In the genomic region with DNA sequence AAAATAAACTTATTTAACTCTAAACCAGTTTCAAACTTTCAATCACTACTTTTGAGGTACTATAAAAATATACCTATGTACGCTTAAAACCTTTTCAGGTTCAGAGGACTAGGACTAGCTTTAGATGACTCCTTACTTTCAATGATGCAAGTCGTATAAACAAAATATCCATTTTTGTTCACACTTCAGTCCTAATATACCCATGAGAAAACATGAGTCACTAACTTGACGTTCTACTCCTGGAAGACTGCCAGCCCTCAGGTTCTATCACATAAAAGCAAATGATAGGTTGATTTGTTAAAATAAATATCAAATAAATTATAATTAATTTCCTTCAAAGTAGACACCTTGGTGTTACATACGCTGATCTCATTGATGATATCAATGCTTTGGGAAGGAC, we compare ENCODE assay signal across 15 cellular contexts. TPM values are rescaled to one million over a fixed set of nuclear protein-coding genes. Genes with fewer than 3 reads are reported as not detected.
DNase-seq lines count a peak whose midpoint lies in the region; ATAC-seq, FAIRE-seq and TF ChIP-seq lines count a peak whose summit lies in the region.
"Had no signal": no experiment of that assay in that cellular context is flagged by ENCODE, and none has a peak within 500 bp of the region (broad histone marks: within the 10 kb centered on the region; RNA-seq: fewer than 3 reads in every experiment).

No MANE protein-coding gene starts in this region.

- POLR2A ChIA-PET in endothelial cell of umbilical vein (lab: Charles Lee), result no interaction called here

- TF ChIP-seq CTCF in endothelial cell of umbilical vein (IDR thresholded peaks at IDR 0.05; ENCODE audit: extremely low read depth in 1 of 2, insufficient read depth in 1 of 2, low read depth in 1 of 2, low read length in 2 of 2), result no peak
- TF ChIP-seq CTCF in GM23338 (conservative IDR thresholded peaks at IDR 0.05; ENCODE audit: low read depth in 2 of 2), result no peak
- no peak for TF ChIP-seq CTCF in lower leg skin (IDR thresholded peaks at IDR 0.05)

- H3K27me3 Mint-ChIP-seq in GM23338 (ENCODE audit: insufficient read depth, low read depth, poor library complexity), result no peaks in the 10 kb centered on the region
- H3K27me3 Mint-ChIP-seq in activated T-cell treated with anti-CD3 and anti-CD28 coated beads, Interleukin-2, amount 50 U/mL, for 4 hours (ENCODE audit: low read depth), result peaks cover 30% of the 10 kb centered on the region

- H3K36me3 Mint-ChIP-seq in GM23338 (ENCODE audit: low read depth), result no peaks in the 10 kb centered on the region
- H3K36me3 Mint-ChIP-seq in activated T-cell treated with anti-CD3 and anti-CD28 coated beads, Interleukin-2, amount 50 U/mL, for 4 hours (ENCODE audit: insufficient read depth), result no peaks in the 10 kb centered on the region
- H3K36me3 Mint-ChIP-seq: CD8-positive, alpha-beta memory T cell had no signal

- H2AFZ ChIP-seq in endothelial cell of umbilical vein (ENCODE audit: low read depth, low read length) (no peak overlapping the region), GM23338 (no peak overlapping the region)

- no peak overlapping the region for H3K4me3 Mint-ChIP-seq in GM23338
- H3K4me3 Mint-ChIP-seq in activated T-cell treated with anti-CD3 and anti-CD28 coated beads, Interleukin-2, amount 50 U/mL, for 4 hours, result no peak overlapping the region
- H3K4me3 Mint-ChIP-seq: CD8-positive, alpha-beta memory T cell; nephron had no signal

- H3K79me2 ChIP-seq in endothelial cell of umbilical vein (ENCODE audit: control insufficient read depth, insufficient read depth, low read length), result no peaks in the 10 kb centered on the region
- no peaks in the 10 kb centered on the region for H3K79me2 ChIP-seq in GM23338 (replicated peaks; ENCODE audit: insufficient read depth)

- WGBS in lower leg skin, 2 donors, result 44 to 50% methylated on average over 4 of the region's 4 CpGs

- DNase-seq in H4 (ENCODE audit: low spot score), result peak; percentile 72
- peak; percentile 70 for DNase-seq in NCI-H226
- peak; percentile 50 for DNase-seq in endothelial cell of umbilical vein (ENCODE audit: low read depth, low spot score)
- peak; percentile 20 for DNase-seq in myocyte (ENCODE audit: low read depth)
- no peak for DNase-seq in GM23338 (ENCODE audit: low spot score)
- DNase-seq in lower leg skin (ENCODE audit: low spot score in 2 of 2), result no peak
- no peak for DNase-seq in activated T-cell treated with anti-CD3 and anti-CD28 coated beads, Interleukin-2, amount 50 U/mL, for 4 hours
- DNase-seq: CD8-positive, alpha-beta memory T cell; cerebellar nuclear complex; foreskin melanocyte; NCI-H2029; T-helper 2 cell; thyroid gland had no signal

- H3K9me2 ChIP-seq in GM23338 (ENCODE audit: insufficient read depth), result no peaks in the 10 kb centered on the region

- TF ChIP-seq POLR2A in endothelial cell of umbilical vein (IDR thresholded peaks at IDR 0.05; ENCODE audit: low read depth, low read length) (no peak), lower leg skin (IDR thresholded peaks at IDR 0.05) (no peak)

- no peak for ATAC-seq in GM21717 (IDR thresholded peaks at IDR 0.05; ENCODE audit: unreplicated experiment)
- ATAC-seq in GM23338, result no peak
- ATAC-seq in activated T-cell treated with anti-CD3 and anti-CD28 coated beads, Interleukin-2, amount 50 U/mL, for 4 hours, result no peak

- intact Hi-C loops in endothelial cell of umbilical vein (cut with micrococcal nuclease), result no loop called here
- intact Hi-C loops in lower leg skin (cut with DNase I; ENCODE audit: low total_unique reads), result no loop called here

- no TSS peak for BruUV-seq in endothelial cell of umbilical vein (replicated peaks; lab: Mats Ljungman, UMichigan)

- H3K27me3 ChIP-seq in endothelial cell of umbilical vein (ENCODE audit: control insufficient read depth in 2 of 2, insufficient read depth in 2 of 2, low read length in 2 of 2) (peaks cover 3 to 4% of the 10 kb centered on the region in 2 experiments), GM23338 (ENCODE audit: insufficient read depth) (no peaks in the 10 kb centered on the region)
- H3K27me3 ChIP-seq: thyroid gland had no signal

- H3K36me3 ChIP-seq in endothelial cell of umbilical vein (ENCODE audit: control insufficient read depth in 2 of 2, extremely low read depth in 1 of 2, insufficient read depth in 2 of 2, low read length in 2 of 2) (no peaks in the 10 kb centered on the region), GM23338 (ENCODE audit: insufficient read depth) (no peaks in the 10 kb centered on the region)
- H3K36me3 ChIP-seq: thyroid gland had no signal

- H3F3A ChIP-seq in GM23338 (replicated peaks; ENCODE audit: low read depth), result no peaks in the 10 kb centered on the region

- no peaks in the 10 kb centered on the region for H4K20me1 ChIP-seq in endothelial cell of umbilical vein (replicated peaks; ENCODE audit: control insufficient read depth, extremely low read depth, insufficient read depth, low read length)
- no peaks in the 10 kb centered on the region for H4K20me1 ChIP-seq in GM23338 (replicated peaks; ENCODE audit: insufficient read depth)

- no peaks in the 10 kb centered on the region for H3K9me3 Mint-ChIP-seq in GM23338
- no peaks in the 10 kb centered on the region for H3K9me3 Mint-ChIP-seq in activated T-cell treated with anti-CD3 and anti-CD28 coated beads, Interleukin-2, amount 50 U/mL, for 4 hours
- H3K9me3 Mint-ChIP-seq: nephron had no signal

- FAIRE-seq in endothelial cell of umbilical vein (lab: Jason Lieb, UNC), result no peak

- no peaks in the 10 kb centered on the region for H3K9me1 ChIP-seq in endothelial cell of umbilical vein (replicated peaks; ENCODE audit: control insufficient read depth, extremely low read depth, insufficient read depth, low read length)

- no peak overlapping the region for H3K27ac Mint-ChIP-seq in GM23338
- H3K27ac Mint-ChIP-seq: CD8-positive, alpha-beta memory T cell had no signal

- no peak overlapping the region for H3K9ac ChIP-seq in endothelial cell of umbilical vein (replicated peaks; ENCODE audit: extremely low read depth, insufficient read depth, low read length)

- CTCF ChIA-PET in endothelial cell of umbilical vein (lab: Charles Lee), result interaction anchor here (0.7 to 2.5 kb wide), 5 partner anchors 11 to 191 kb away, joined by 3 to 17 read pairs (median 4); partner anchors contain the start of genes CLDN1 and P3H2

- H3K4me1 ChIP-seq in endothelial cell of umbilical vein (ENCODE audit: control insufficient read depth, extremely low read depth, insufficient read depth, low read length) (no peaks in the 10 kb centered on the region), GM23338 (ENCODE audit: insufficient read depth) (peaks cover 15% of the 10 kb centered on the region)
- H3K4me1 ChIP-seq: thyroid gland had no signal

- H3K4me1 Mint-ChIP-seq in GM23338, result peaks cover 23% of the 10 kb centered on the region
- H3K4me1 Mint-ChIP-seq in activated T-cell treated with anti-CD3 and anti-CD28 coated beads, Interleukin-2, amount 50 U/mL, for 4 hours (ENCODE audit: low read depth), result no peaks in the 10 kb centered on the region
- H3K4me1 Mint-ChIP-seq: CD8-positive, alpha-beta memory T cell had no signal

- H3K9me3 ChIP-seq in endothelial cell of umbilical vein (replicated peaks; ENCODE audit: control insufficient read depth, insufficient read depth, low read length), result no peaks in the 10 kb centered on the region
- H3K9me3 ChIP-seq: thyroid gland had no signal

- no peak overlapping the region for H3K4me2 ChIP-seq in endothelial cell of umbilical vein (ENCODE audit: insufficient read depth, low read length)
- no peak overlapping the region for H3K4me2 ChIP-seq in GM23338

- H3K27ac ChIP-seq in endothelial cell of umbilical vein (ENCODE audit: insufficient read depth, low read depth, low read length) (no peak overlapping the region), GM23338 (ENCODE audit: low read depth) (no peak overlapping the region)
- H3K27ac ChIP-seq: thyroid gland had no signal

- dilution Hi-C loops in endothelial cell of umbilical vein (cut with MboI; ENCODE audit: extremely low pct_ligation_motif_present, low sequenced_read_pairs), result no loop called here

- no peak overlapping the region for H3K4me3 ChIP-seq in endothelial cell of umbilical vein (replicated peaks in 1 of 3; ENCODE audit: insufficient read depth in 1 of 3, low read depth in 1 of 3, low read length in 3 of 3)
- H3K4me3 ChIP-seq in GM23338, result no peak overlapping the region
- H3K4me3 ChIP-seq in lower leg skin (ENCODE audit: low read depth, poor library complexity, severe bottlenecking), result no peak overlapping the region
- H3K4me3 ChIP-seq: thyroid gland had no signal

TF ChIP-seq in endothelial cell of umbilical vein, 7 proteins besides CTCF, POLR2A, EP300 and RAD21 (continues in another document):
- no peak for TF ChIP-seq GATA2 (IDR thresholded peaks at IDR 0.05; ENCODE audit: insufficient read depth, insufficient read length, low read depth, low read length)
- TF ChIP-seq MAX (IDR thresholded peaks at IDR 0.05; ENCODE audit: insufficient read depth, insufficient read length), result no peak

TF ChIP-seq in GM23338, 12 proteins besides CTCF, POLR2A, EP300 and RAD21 (continues in another document):
- TF ChIP-seq CREB1 (CRISPR knock-in tag; IDR thresholded peaks at IDR 0.05; ENCODE audit: low read depth) (no peak), EZH2 (IDR thresholded peaks at IDR 0.05; ENCODE audit: low read depth, unreplicated experiment) (no peak)

RNA-seq across cellular contexts. Expression of gene P3H2, which starts 10.6 kb away (rescaled TPM):
- total RNA-seq in H4 (2014; rRNA removed; shearing (Covaris generic)), result 22.7 and 28.7 TPM in 2 replicates
- total RNA-seq in endothelial cell of umbilical vein (4.8 and 6.6 TPM in 2 replicates), myocyte (24.2 and 54.8 TPM in 2 replicates), lower leg skin (10 to 100 TPM; 20.0 to 41.9 (median 35.6) TPM)
- polyA plus RNA-seq in endothelial cell of umbilical vein (5.8 and 6.8 TPM in 2 replicates), GM23338 (2016; fragmentation: Nextera tagmentation; extraction: Ambion mirVana) (7.2 and 8.2 TPM in 2 replicates)
- 5.3 and 5.8 TPM in 2 replicates for polyA plus RNA-seq in endothelial cell of umbilical vein (2011; cell fraction: cytosol; rRNA removed)
- 5.5 and 7.2 TPM in 2 replicates for polyA plus RNA-seq in endothelial cell of umbilical vein (2011; cell fraction: nucleus; rRNA removed)
- 17.3 and 21.4 TPM in 2 replicates for polyA plus RNA-seq in endothelial cell of umbilical vein (2012)
- polyA minus RNA-seq in endothelial cell of umbilical vein, result 6.3 and 8.3 TPM in 2 replicates
- not detected for polyA minus RNA-seq in endothelial cell of umbilical vein (2011; cell fraction: cytosol; rRNA and poly(A)+ RNA removed)
- 7.1 and 11.3 TPM in 2 replicates for polyA minus RNA-seq in endothelial cell of umbilical vein (2011; cell fraction: nucleus; rRNA and poly(A)+ RNA removed)
- polyA plus RNA-seq in myocyte (2012), result 10.2 TPM
- total RNA-seq in GM23338 (2014; rRNA removed; shearing (Covaris generic)), result 20.5 and 24.2 TPM in 2 replicates
- total RNA-seq in activated T-cell treated with anti-CD3 and anti-CD28 coated beads, Interleukin-2, amount 50 U/mL, for 4 hours, result under 1 TPM; 0.13 to 0.40 (median 0.19) TPM
- total RNA-seq: CD8-positive, alpha-beta memory T cell had no signal
- polyA plus RNA-seq: CD8-positive, alpha-beta memory T cell had no signal

Comparison
In these comparisons a context has a peak if more than half of its experiments do, and no peak if none do; other contexts are left out.
1. DNase-seq: peak in H4 (single experiment), NCI-H226 (single experiment), endothelial cell of umbilical vein (single experiment) and myocyte (single experiment); none in GM23338 (single experiment), lower leg skin (0 of 2) and activated T-cell treated with anti-CD3 and anti-CD28 coated beads, Interleukin-2, amount 50 U/mL, for 4 hours (single experiment).